Comparison of ENCODE assay signal across 1 cellular context in the genomic region with DNA sequence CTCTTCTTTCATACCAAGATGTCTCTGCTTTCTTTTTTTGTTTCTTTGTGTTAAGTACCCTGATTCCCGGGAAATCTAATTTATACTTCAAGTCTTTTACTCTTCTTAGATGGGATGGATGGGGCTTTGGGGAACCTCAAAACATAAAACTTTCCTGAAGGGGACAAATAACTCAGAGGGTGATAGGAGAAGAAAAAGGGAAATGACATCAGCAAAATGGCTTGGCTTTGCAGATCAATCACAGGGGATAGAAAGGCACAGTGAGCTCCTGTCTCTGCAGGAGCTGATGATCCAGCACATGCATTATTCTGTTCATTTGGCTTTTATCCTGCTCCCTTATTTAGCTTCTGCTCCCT.
TF ChIP-seq lines count a peak whose summit lies in the region.

No MANE protein-coding gene starts in this region.

TF ChIP-seq in endothelial cell of umbilical vein, 7 proteins besides CTCF, POLR2A, EP300 and RAD21:
- no peak for TF ChIP-seq MYC (IDR thresholded peaks at IDR 0.05; ENCODE audit: low read depth, low read length)
- TF ChIP-seq POLR2AphosphoS5 (IDR thresholded peaks at IDR 0.05; ENCODE audit: insufficient read depth, low read depth, low read length) = no peak
- TF ChIP-seq FOS (IDR thresholded peaks at IDR 0.05; ENCODE audit: borderline replicate concordance, insufficient read depth, low read length) = no peak
- no peak for TF ChIP-seq GATA2 (IDR thresholded peaks at IDR 0.05; ENCODE audit: insufficient read depth, insufficient read length, low read depth, low read length)
- no peak for TF ChIP-seq JUN (IDR thresholded peaks at IDR 0.05; ENCODE audit: borderline replicate concordance, insufficient read depth, insufficient read length, low read depth)
- no peak for TF ChIP-seq EZH2 (IDR thresholded peaks at IDR 0.05; ENCODE audit: borderline replicate concordance, low read depth, low read length, severe bottlenecking)
- TF ChIP-seq, protein P1, sequence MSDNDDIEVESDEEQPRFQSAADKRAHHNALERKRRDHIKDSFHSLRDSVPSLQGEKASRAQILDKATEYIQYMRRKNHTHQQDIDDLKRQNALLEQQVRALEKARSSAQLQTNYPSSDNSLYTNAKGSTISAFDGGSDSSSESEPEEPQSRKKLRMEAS (IDR thresholded peaks at IDR 0.05; ENCODE audit: insufficient read depth, insufficient read length) = no peak
